ENCODE assay signal across 11 cellular contexts in the genomic region with DNA sequence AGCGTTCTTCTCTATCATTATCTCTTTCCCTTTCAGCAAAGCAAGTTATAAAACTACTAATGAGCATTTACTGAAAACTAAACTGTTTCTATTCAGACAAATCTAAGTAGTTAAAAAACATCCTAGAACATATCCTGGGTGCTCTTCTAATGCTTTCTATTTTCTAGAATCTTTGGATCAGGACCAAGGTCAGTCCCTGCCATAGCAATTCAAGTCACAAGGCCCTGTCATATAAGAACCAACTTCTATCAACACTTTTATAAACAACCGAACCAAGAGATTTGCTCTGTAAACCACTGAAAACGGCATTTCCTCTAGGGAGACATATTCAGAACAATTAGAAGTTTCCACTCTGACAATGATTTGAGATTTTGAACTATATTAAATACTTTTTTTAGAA. TPM values are rescaled to one million over a fixed set of nuclear protein-coding genes. Genes with fewer than 3 reads are reported as not detected.
"Had no signal": no experiment of that assay in that cellular context is flagged by ENCODE, and none has a peak within 500 bp of the region (broad histone marks: within the 10 kb centered on the region; RNA-seq: fewer than 3 reads in every experiment).

No MANE protein-coding gene starts in this region.

- H3K4me3 ChIP-seq: GM23248, HAP-1, K562 had no signal

- H3K4me1 ChIP-seq: HAP-1 had no signal

- H3K27ac ChIP-seq: GM23248, HL-60 had no signal

- FAIRE-seq: HepG2, K562 had no signal

- H3K36me3 ChIP-seq: HAP-1 had no signal

- H3K9me3 ChIP-seq: HAP-1 had no signal

- DNase-seq: GM23248, GOT3, H7, HFFc6, KG1 had no signal

- H3K9ac ChIP-seq: GM23248 had no signal

RNA-seq across cellular contexts. Expression of a gene that starts 51.3 kb away (rescaled TPM):
- total RNA-seq: GM23248, H4, HFFc6, HT1080, K562 had no signal
